9 cellular contexts compared by ENCODE assay signal in the genomic region with DNA sequence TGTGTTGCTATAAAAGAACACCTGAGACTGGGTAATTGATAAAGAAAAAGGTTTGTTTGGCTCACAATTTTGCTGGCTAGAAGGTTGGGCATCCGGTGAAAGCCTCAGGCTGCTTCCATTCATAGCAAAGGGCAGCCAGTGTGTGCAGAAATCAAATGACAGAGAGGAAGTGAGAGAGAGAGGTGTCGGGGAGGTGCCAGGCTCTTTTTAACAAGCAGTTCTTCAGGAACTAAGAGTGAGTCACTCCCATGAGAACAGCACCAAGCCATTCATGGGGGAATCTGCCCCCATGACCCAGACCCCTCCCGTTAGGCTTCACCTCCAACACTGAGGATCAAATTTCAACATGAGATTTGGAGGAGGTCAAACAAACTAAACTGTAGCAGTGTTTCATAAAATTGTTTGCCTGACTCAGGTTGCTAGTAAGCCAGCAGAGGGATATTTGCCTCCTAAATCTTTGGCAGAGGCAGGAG. TPM values are rescaled to one million over a fixed set of nuclear protein-coding genes. Genes with fewer than 3 reads are reported as not detected.
DNase-seq lines count a peak whose midpoint lies in the region; ATAC-seq and TF ChIP-seq lines count a peak whose summit lies in the region.
"Had no signal": no experiment of that assay in that cellular context is flagged by ENCODE, and none has a peak within 500 bp of the region (broad histone marks: within the 10 kb centered on the region; RNA-seq: fewer than 3 reads in every experiment).

No MANE protein-coding gene starts in this region.

- H3K27me3 ChIP-seq in spleen (replicated peaks in 1 of 7) = no peaks in the 10 kb centered on the region

- WGBS in spleen, 5 donors = 30 to 43% (median 38%) methylated on average over 3 of the region's 3 CpGs

- peak; percentile 17 for ATAC-seq in HG03354 (IDR thresholded peaks at IDR 0.05; ENCODE audit: poor library complexity, severe bottlenecking, unreplicated experiment)
- no peak for ATAC-seq in HG03025 (IDR thresholded peaks at IDR 0.05; ENCODE audit: low FRiP score, unreplicated experiment)

- no peak for TF ChIP-seq POLR2A in spleen (IDR thresholded peaks at IDR 0.05)

- peaks cover 0 to 74% (median 40%) of the 10 kb centered on the region in 6 donors for H3K36me3 ChIP-seq in spleen

- intact Hi-C loops in spleen (cut with DNase I; ENCODE audit: low total_unique reads) = no loop called here

- H3K27ac ChIP-seq in spleen = peak overlapping the region; percentile 16 to 81 (median 52)

- H3K9me3 ChIP-seq in spleen = no peaks in the 10 kb centered on the region

- no peak overlapping the region for H3K4me3 ChIP-seq in spleen

- no peak for TF ChIP-seq CTCF in spleen (IDR thresholded peaks at IDR 0.05 in 8 of 11, conservative IDR thresholded peaks at IDR 0.05 in 3 of 11)

- DNase-seq in ELF-1 (ENCODE audit: low read depth, low spot score) (peak; percentile 71), SKM-1 treated with dmso at 0.1 percent for 144 hours (lab: John Stamatoyannopoulos, UW; ENCODE audit: unreplicated experiment) (peak; percentile 27), fibroblast of gingiva (ENCODE audit: low read depth) (peak; percentile 21), spleen (no peak), NCI-H774 (lab: John Stamatoyannopoulos, UW) (no peak), AG20443 (ENCODE audit: low spot score) (no peak)

- H3K4me1 ChIP-seq in spleen = peaks cover 18 to 89% (median 74%) of the 10 kb centered on the region in 6 donors

RNA-seq across cellular contexts. Expression of gene PARP15, which starts 4.5 kb away (rescaled TPM):
- 100 to 1,000 TPM in 1 of 7 donors, 10 to 100 TPM in 6; 59.3 to 114 (median 74.7) TPM for total RNA-seq in spleen
- 100 to 1,000 TPM in 1 of 3 donors, 10 to 100 TPM in 2; 63.3 to 128 (median 66.5) TPM for polyA plus RNA-seq in spleen
- total RNA-seq: NCI-H460 had no signal

RNA-seq across cellular contexts. Expression of gene DTX3L, which starts 8.8 kb away (rescaled TPM):
- total RNA-seq in spleen = 10 to 100 TPM; 47.1 to 68.4 (median 67.4) TPM
- polyA plus RNA-seq in spleen = 10 to 100 TPM; 11.0 to 24.8 (median 11.5) TPM

RNA-seq across cellular contexts. Expression of gene PARP9, which starts 8.9 kb away (rescaled TPM):
- total RNA-seq in spleen = 10 to 100 TPM; 56.9 to 72.6 (median 70.4) TPM
- polyA plus RNA-seq in spleen = 10 to 100 TPM; 24.0 to 51.7 (median 27.6) TPM

RNA-seq across cellular contexts. Expression of gene KPNA1, which starts 58.2 kb away (rescaled TPM):
- 10 to 100 TPM; 39.3 to 74.4 (median 61.0) TPM for total RNA-seq in spleen
- 10 to 100 TPM in 1 of 3 donors, 1 to 10 TPM in 2; 8.5 to 10.4 (median 9.2) TPM for polyA plus RNA-seq in spleen

Comparison
In these comparisons a context has a peak if more than half of its experiments do, and no peak if none do; other contexts are left out.
1. DNase-seq: peak in ELF-1 (single experiment), SKM-1 treated with dmso at 0.1 percent for 144 hours (single experiment) and fibroblast of gingiva (single experiment); none in spleen (single experiment), NCI-H774 (single experiment) and AG20443 (single experiment).